ENCODE assay signal across 26 cellular contexts in the genomic region with DNA sequence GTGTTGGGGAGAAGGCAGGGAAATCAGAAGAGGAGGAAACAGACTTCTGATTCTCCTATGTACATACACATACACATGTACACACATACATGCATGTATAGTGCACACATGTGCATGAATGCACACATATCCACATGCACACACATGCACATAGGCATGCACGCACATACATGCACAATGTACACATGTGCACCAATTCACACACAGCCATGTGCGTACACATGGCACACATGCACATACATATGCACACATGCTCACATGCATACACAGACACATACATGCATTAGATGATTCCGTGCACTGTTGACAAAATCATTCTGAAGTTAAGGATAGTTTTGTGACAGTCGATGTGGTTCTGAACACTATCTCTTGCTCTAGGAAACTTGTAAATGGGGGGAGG.
"Had no signal": no experiment of that assay in that cellular context is flagged by ENCODE, and none has a peak within 500 bp of the region (broad histone marks: within the 10 kb centered on the region; RNA-seq: fewer than 3 reads in every experiment).

No MANE protein-coding gene starts in this region.

- H3K4me1 Mint-ChIP-seq: memory B cell; naive B cell; natural killer cell; nephron progenitor cell; stimulated activated effector memory CD8-positive, alpha-beta T cell treated with anti-CD3 and anti-CD28 coated beads, Interleukin-12 subunit alpha, Interleukin-12 subunit beta, amount 100 ng/mL, for 72 hours had no signal

- H3K36me3 ChIP-seq: heart left ventricle, left ventricle myocardium inferior, pancreas, prostate gland, sigmoid colon, spleen, suprapubic skin, thoracic aorta, tibial artery, vagina had no signal

- H3K27me3 ChIP-seq: pancreas, sigmoid colon, vagina had no signal

- FAIRE-seq: pancreas, small intestine had no signal

- H3K27ac Mint-ChIP-seq: memory B cell; naive B cell; natural killer cell; nephron progenitor cell; stimulated activated effector memory CD8-positive, alpha-beta T cell treated with anti-CD3 and anti-CD28 coated beads, Interleukin-12 subunit alpha, Interleukin-12 subunit beta, amount 100 ng/mL, for 72 hours; stimulated activated naive CD8-positive, alpha-beta T cell treated with anti-CD3 and anti-CD28 coated beads, Interleukin-15, Interleukin-2, amounts not matched to agents 100 ng/mL and 50 ng/mL, for 24 hours; type B pancreatic cell had no signal

- H3K4me3 ChIP-seq: heart left ventricle, left ventricle myocardium inferior, pancreas, prostate gland, sigmoid colon, spleen, suprapubic skin, thoracic aorta, tibial artery, vagina had no signal

- H3K4me3 Mint-ChIP-seq: memory B cell; naive B cell; natural killer cell; nephron progenitor cell; stimulated activated effector memory CD8-positive, alpha-beta T cell treated with anti-CD3 and anti-CD28 coated beads, Interleukin-12 subunit alpha, Interleukin-12 subunit beta, amount 100 ng/mL, for 72 hours; stimulated activated naive CD8-positive, alpha-beta T cell treated with anti-CD3 and anti-CD28 coated beads, Interleukin-15, Interleukin-2, amounts not matched to agents 100 ng/mL and 50 ng/mL, for 24 hours; type B pancreatic cell had no signal

- DNase-seq: heart left ventricle; hypothalamus; islet precursor cell; left ventricle myocardium inferior; naive B cell; natural killer cell; nephron progenitor cell; nucleus accumbens; pancreas; posterior cingulate gyrus; retina; right cardiac atrium; sigmoid colon; small intestine; spleen; stimulated activated CD4-positive, alpha-beta T cell treated with anti-CD3 and anti-CD28 coated beads, Interleukin-4, amount 100 ng/mL, for 24 hours; stimulated activated naive CD4-positive, alpha-beta T cell; tibial artery had no signal

- H3K27ac ChIP-seq: heart left ventricle, left ventricle myocardium inferior, pancreas, prostate gland, sigmoid colon, spleen, suprapubic skin, thoracic aorta, tibial artery, vagina had no signal

- H3K4me1 ChIP-seq: heart left ventricle, left ventricle myocardium inferior, pancreas, prostate gland, sigmoid colon, spleen, suprapubic skin, tibial artery, vagina had no signal

- H3K9me3 ChIP-seq: heart left ventricle, left ventricle myocardium inferior, pancreas, prostate gland, sigmoid colon, spleen, suprapubic skin, thoracic aorta, tibial artery, vagina had no signal

- ATAC-seq: heart left ventricle; natural killer cell; pancreas; right cardiac atrium; stimulated activated effector memory CD8-positive, alpha-beta T cell treated with anti-CD3 and anti-CD28 coated beads, Interleukin-12 subunit alpha, Interleukin-12 subunit beta, amount 100 ng/mL, for 72 hours had no signal

- H3K36me3 Mint-ChIP-seq: memory B cell; naive B cell; natural killer cell; stimulated activated effector memory CD8-positive, alpha-beta T cell treated with anti-CD3 and anti-CD28 coated beads, Interleukin-12 subunit alpha, Interleukin-12 subunit beta, amount 100 ng/mL, for 72 hours; type B pancreatic cell had no signal
